12 cellular contexts compared by ENCODE assay signal in the genomic region with DNA sequence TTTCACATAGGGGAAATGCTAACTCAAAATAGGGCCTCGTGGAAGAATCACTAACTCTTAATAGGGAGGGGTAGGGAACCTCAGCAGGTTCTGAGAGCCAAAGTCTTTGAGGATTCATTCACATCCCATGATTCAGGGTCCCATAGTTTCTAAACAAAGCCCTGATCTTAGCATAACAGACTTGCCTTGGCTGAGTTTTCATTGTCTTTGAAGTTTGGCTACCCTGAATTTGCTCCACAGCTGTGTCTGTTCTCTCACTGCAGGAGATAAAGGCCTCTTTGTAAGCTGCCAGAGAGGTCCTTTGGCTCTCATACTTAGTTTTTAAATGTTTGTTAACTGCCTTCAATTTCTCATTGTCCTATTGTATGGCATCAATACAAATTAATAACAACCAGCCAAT.
"Had no signal": no experiment of that assay in that cellular context is flagged by ENCODE, and none has a peak within 500 bp of the region (broad histone marks: within the 10 kb centered on the region; RNA-seq: fewer than 3 reads in every experiment).

No MANE protein-coding gene starts in this region.

- H3K27ac ChIP-seq: ascending aorta, thyroid gland had no signal

- H3K4me3 ChIP-seq: ascending aorta, thyroid gland had no signal

- H3K9me3 ChIP-seq: ascending aorta, thyroid gland had no signal

- H3K27ac Mint-ChIP-seq: activated naive CD4-positive, alpha-beta T cell treated with anti-CD3 and anti-CD28 coated beads for 36 hours; activated T-helper 2 cell treated with anti-CD3 and anti-CD28 coated beads, Interferon-gamma antibody, Interleukin-2, Interleukin-4, amounts not matched to agents 10 μg/mL and 5 μg/mL and 100 μg/mL, durations not matched to agents 14 hours and 24 hours and 36 hours; dendritic cell treated with granulocyte-macrophage colony-stimulating factor and Interleukin-4, amounts not matched to agents 40 ng/mL and 50 ng/mL, for 4 days; immature natural killer cell had no signal

- H3K36me3 Mint-ChIP-seq: immature natural killer cell had no signal

- H3K27me3 ChIP-seq: ascending aorta, thyroid gland had no signal

- H3K9me3 Mint-ChIP-seq: activated naive CD4-positive, alpha-beta T cell treated with anti-CD3 and anti-CD28 coated beads for 36 hours; activated T-helper 2 cell treated with anti-CD3 and anti-CD28 coated beads, Interferon-gamma antibody, Interleukin-2, Interleukin-4, amounts not matched to agents 10 μg/mL and 5 μg/mL and 100 μg/mL, durations not matched to agents 14 hours and 24 hours and 36 hours; dendritic cell treated with granulocyte-macrophage colony-stimulating factor and Interleukin-4, amounts not matched to agents 40 ng/mL and 50 ng/mL, for 4 days; nephron had no signal

- H3K36me3 ChIP-seq: ascending aorta, thyroid gland had no signal

- ATAC-seq: activated CD4-positive, CD25-positive, alpha-beta regulatory T cell treated with anti-CD3 and anti-CD28 coated beads, Interleukin-2, amount 50 U/mL, for 24 hours had no signal

- H3K4me1 ChIP-seq: ascending aorta, thyroid gland had no signal

- H3K4me3 Mint-ChIP-seq: activated naive CD4-positive, alpha-beta T cell treated with anti-CD3 and anti-CD28 coated beads for 36 hours; dendritic cell treated with granulocyte-macrophage colony-stimulating factor and Interleukin-4, amounts not matched to agents 40 ng/mL and 50 ng/mL, for 4 days; immature natural killer cell; nephron had no signal

- H3K4me1 Mint-ChIP-seq: immature natural killer cell had no signal

- DNase-seq: activated naive CD4-positive, alpha-beta T cell treated with anti-CD3 and anti-CD28 coated beads for 36 hours; erythroblast; immature natural killer cell; mesendoderm; stimulated activated CD4-positive, alpha-beta T cell treated with anti-CD3 and anti-CD28 coated beads, Interleukin-12 subunit alpha, Interleukin-12 subunit beta, amount 100 ng/mL, for 4 hours; stimulated activated CD4-positive, alpha-beta T cell treated with anti-CD3 and anti-CD28 coated beads, Interleukin-2, amount 100 ng/mL, for 24 hours; thyroid gland had no signal
